ENCODE assay signal across 10 cellular contexts in genomic region chr17:74759941-74760340, GRCh38. TPM values are rescaled to one million over a fixed set of nuclear protein-coding genes. Genes with fewer than 3 reads are reported as not detected.
A peak's percentile ranks its signal among the peaks of the same experiment; 100 is the strongest.
DNase-seq lines count a peak whose midpoint lies in the region; ATAC-seq, FAIRE-seq and TF ChIP-seq lines count a peak whose summit lies in the region.
"Had no signal": no experiment of that assay in that cellular context is flagged by ENCODE, and none has a peak within 500 bp of the region (broad histone marks: within the 10 kb centered on the region; RNA-seq: fewer than 3 reads in every experiment).

No MANE protein-coding gene starts in this region.

- no peak for TF ChIP-seq POLR2A in tibial nerve (IDR thresholded peaks at IDR 0.05)

- H2AFZ ChIP-seq in keratinocyte (ENCODE audit: control insufficient read depth, low read length): no peak overlapping the region

- 46 to 60% methylated on average over 10 of the region's 10 CpGs for WGBS in tibial nerve, 2 donors

- H3K4me1 ChIP-seq in keratinocyte (ENCODE audit: control insufficient read depth, extremely low read depth, insufficient read depth, low read length) (peaks cover 41% of the 10 kb centered on the region), tibial nerve (peaks cover 5 to 97% (median 79%) of the 10 kb centered on the region in 4 donors)

- H3K9me1 ChIP-seq in keratinocyte (ENCODE audit: control insufficient read depth, extremely low read depth, insufficient read depth, low read length): peaks cover 7% of the 10 kb centered on the region

- dilution Hi-C loops in keratinocyte (cut with MboI; ENCODE audit: extremely low pct_ligation_motif_present, low sequenced_read_pairs): no loop called here

- H3K9me3 ChIP-seq in keratinocyte (ENCODE audit: control insufficient read depth, low read depth, low read length) (no peaks in the 10 kb centered on the region), tibial nerve (no peaks in the 10 kb centered on the region)

- H3K4me1 Mint-ChIP-seq in activated naive CD4-positive, alpha-beta T cell treated with anti-CD3 and anti-CD28 coated beads, Interleukin-2, amount 50 U/mL, for 24 hours: peaks cover 69% of the 10 kb centered on the region
- H3K4me1 Mint-ChIP-seq in activated CD8-positive, alpha-beta T cell treated with anti-CD3 and anti-CD28 coated beads, Interleukin-2, amount 10 ng/mL, durations not matched to agents 7 days and 5 days (ENCODE audit: low read depth): peaks cover 64% of the 10 kb centered on the region

- no peak for TF ChIP-seq CTCF in keratinocyte (optimal IDR thresholded peaks at IDR 0.05 in 1 of 3, IDR thresholded peaks at IDR 0.05 in 1 of 3, conservative IDR thresholded peaks at IDR 0.05 in 1 of 3; ENCODE audit: extremely low read depth in 1 of 3, insufficient read depth in 2 of 3, low read length in 3 of 3)
- TF ChIP-seq CTCF in tibial nerve (IDR thresholded peaks at IDR 0.05): no peak

- peak overlapping the region; percentile 30 for H3K4me3 Mint-ChIP-seq in activated naive CD4-positive, alpha-beta T cell treated with anti-CD3 and anti-CD28 coated beads, Interleukin-2, amount 50 U/mL, for 24 hours
- peak overlapping the region; percentile 69 for H3K4me3 Mint-ChIP-seq in activated CD8-positive, alpha-beta T cell treated with anti-CD3 and anti-CD28 coated beads, Interleukin-2, amount 10 ng/mL, durations not matched to agents 7 days and 5 days

- H4K20me1 ChIP-seq in keratinocyte (ENCODE audit: control insufficient read depth, extremely low read depth, insufficient read depth, low read length): no peaks in the 10 kb centered on the region

- H3K9me3 Mint-ChIP-seq in activated naive CD4-positive, alpha-beta T cell treated with anti-CD3 and anti-CD28 coated beads, Interleukin-2, amount 50 U/mL, for 24 hours: no peaks in the 10 kb centered on the region
- no peaks in the 10 kb centered on the region for H3K9me3 Mint-ChIP-seq in activated CD8-positive, alpha-beta T cell treated with anti-CD3 and anti-CD28 coated beads, Interleukin-2, amount 10 ng/mL, durations not matched to agents 7 days and 5 days (ENCODE audit: insufficient read depth)

- CTCF ChIA-PET in activated CD8-positive, alpha-beta T cell treated with anti-CD3 and anti-CD28 coated beads, Interleukin-2, amount 10 ng/mL, durations not matched to agents 7 days and 5 days (lab: Charles Lee): interaction anchor here (1.1 to 6.8 kb wide), 13 partner anchors 10 to 392 kb away, joined by 3 to 79 read pairs (median 22); partner anchors contain the start of genes GPR142 and RAB37

- FAIRE-seq in keratinocyte (lab: Jason Lieb, UNC): no peak
- FAIRE-seq: endometrium had no signal

- peak overlapping the region; percentile 78 for H3K4me2 ChIP-seq in keratinocyte (ENCODE audit: control insufficient read depth, extremely low read depth, insufficient read depth, low read depth, low read length)

- peak overlapping the region; percentile 67 for H3K9ac ChIP-seq in keratinocyte (ENCODE audit: control insufficient read depth, extremely low read depth, insufficient read depth, low read length)

- peaks cover 3 to 6% of the 10 kb centered on the region in 2 experiments for H3K36me3 ChIP-seq in keratinocyte (ENCODE audit: control insufficient read depth in 2 of 2, extremely low read depth in 1 of 2, insufficient read depth in 2 of 2, low read length in 2 of 2)
- no peaks in the 10 kb centered on the region for H3K36me3 ChIP-seq in tibial nerve

- H3K36me3 Mint-ChIP-seq in activated naive CD4-positive, alpha-beta T cell treated with anti-CD3 and anti-CD28 coated beads, Interleukin-2, amount 50 U/mL, for 24 hours: no peaks in the 10 kb centered on the region
- peaks cover 33% of the 10 kb centered on the region for H3K36me3 Mint-ChIP-seq in activated CD8-positive, alpha-beta T cell treated with anti-CD3 and anti-CD28 coated beads, Interleukin-2, amount 10 ng/mL, durations not matched to agents 7 days and 5 days (ENCODE audit: low read depth)

- ATAC-seq in activated CD8-positive, alpha-beta T cell treated with anti-CD3 and anti-CD28 coated beads, Interleukin-2, amount 10 ng/mL, durations not matched to agents 7 days and 5 days: no peak
- ATAC-seq in HG02981 (IDR thresholded peaks at IDR 0.05; ENCODE audit: unreplicated experiment) (no peak), HG02571 (IDR thresholded peaks at IDR 0.05; ENCODE audit: unreplicated experiment) (no peak)

- H3K27ac Mint-ChIP-seq in activated naive CD4-positive, alpha-beta T cell treated with anti-CD3 and anti-CD28 coated beads, Interleukin-2, amount 50 U/mL, for 24 hours: peak overlapping the region; percentile 88
- H3K27ac Mint-ChIP-seq in activated CD8-positive, alpha-beta T cell treated with anti-CD3 and anti-CD28 coated beads, Interleukin-2, amount 10 ng/mL, durations not matched to agents 7 days and 5 days: peak overlapping the region; percentile 91

- no peak for TF ChIP-seq EP300 in tibial nerve (IDR thresholded peaks at IDR 0.05)

- H3K27me3 Mint-ChIP-seq in activated naive CD4-positive, alpha-beta T cell treated with anti-CD3 and anti-CD28 coated beads, Interleukin-2, amount 50 U/mL, for 24 hours: no peaks in the 10 kb centered on the region
- H3K27me3 Mint-ChIP-seq in activated CD8-positive, alpha-beta T cell treated with anti-CD3 and anti-CD28 coated beads, Interleukin-2, amount 10 ng/mL, durations not matched to agents 7 days and 5 days (ENCODE audit: low read depth): no peaks in the 10 kb centered on the region

- H3K4me3 ChIP-seq in keratinocyte (ENCODE audit: control insufficient read depth in 2 of 3, extremely low read depth in 1 of 3, insufficient read depth in 2 of 3, low read depth in 1 of 3, low read length in 3 of 3) (peak overlapping the region in 2 of 3 experiments; percentile 23 to 41), tibial nerve (no peak overlapping the region)

- H3K27me3 ChIP-seq in keratinocyte (ENCODE audit: control insufficient read depth, extremely low read depth, insufficient read depth, low read length): no peaks in the 10 kb centered on the region
- no peaks in the 10 kb centered on the region for H3K27me3 ChIP-seq in tibial nerve

- peaks cover 40% of the 10 kb centered on the region for H3K79me2 ChIP-seq in keratinocyte (ENCODE audit: control insufficient read depth, insufficient read depth, low read length)

- no peak for DNase-seq in activated naive CD4-positive, alpha-beta T cell treated with anti-CD3 and anti-CD28 coated beads, Interleukin-2, amount 50 U/mL, for 16 hours
- DNase-seq in activated CD8-positive, alpha-beta T cell treated with anti-CD3 and anti-CD28 coated beads, Interleukin-2, amount 10 ng/mL, durations not matched to agents 7 days and 5 days: no peak
- DNase-seq in keratinocyte (ENCODE audit: low read depth, low spot score) (no peak), tibial nerve (ENCODE audit: low spot score in 2 of 2) (no peak), NCI-H1417 treated with DMSO at 0.1 percent for 48 hours (lab: John Stamatoyannopoulos, UW) (no peak)

- H3K27ac ChIP-seq in keratinocyte (ENCODE audit: control insufficient read depth, insufficient read depth, low read length) (peak overlapping the region; percentile 83), tibial nerve (peak overlapping the region; percentile 8 to 91 (median 82))

- POLR2A ChIA-PET in activated CD8-positive, alpha-beta T cell treated with anti-CD3 and anti-CD28 coated beads, Interleukin-2, amount 10 ng/mL, durations not matched to agents 7 days and 5 days (lab: Charles Lee): interaction anchor here (0.9 to 3.8 kb wide), 6 partner anchors 10 to 21 kb away, joined by 3 to 26 read pairs (median 5); partner anchors contain the start of gene NAT9

RNA-seq across cellular contexts. Expression of gene NHERF1, which starts 11.5 kb away (rescaled TPM):
- total RNA-seq in activated CD8-positive, alpha-beta T cell treated with anti-CD3 and anti-CD28 coated beads, Interleukin-2, amount 10 ng/mL, durations not matched to agents 7 days and 5 days: 100 to 1,000 TPM; 286 to 296 TPM
- 30.6 to 48.8 TPM (median 45.6 TPM) in 3 replicates for polyA plus RNA-seq in keratinocyte
- polyA plus RNA-seq in keratinocyte (2011; ENCODE audit: low read depth): 11.9 TPM
- polyA plus RNA-seq in keratinocyte (2011; cell fraction: cytosol; rRNA removed): 36.4 and 42.2 TPM in 2 replicates
- 33.6 and 37.3 TPM in 2 replicates for polyA plus RNA-seq in keratinocyte (2011; cell fraction: nucleus; rRNA removed)
- 28.0 and 41.5 TPM in 2 replicates for polyA plus RNA-seq in keratinocyte (2012; ENCODE audit: low replicate concordance)
- polyA minus RNA-seq in keratinocyte: 37.5 to 59.3 TPM (median 43.8 TPM) in 3 replicates
- polyA minus RNA-seq in keratinocyte (2011; cell fraction: cytosol; rRNA and poly(A)+ RNA removed): 28.4 TPM
- polyA minus RNA-seq in keratinocyte (2011; cell fraction: nucleus; rRNA and poly(A)+ RNA removed): 11.5 and 12.3 TPM in 2 replicates
- 10 to 100 TPM; 42.2 to 55.2 (median 53.0) TPM for total RNA-seq in tibial nerve

RNA-seq across cellular contexts. Expression of gene NAT9, which starts 16.2 kb away (rescaled TPM):
- total RNA-seq in activated CD8-positive, alpha-beta T cell treated with anti-CD3 and anti-CD28 coated beads, Interleukin-2, amount 10 ng/mL, durations not matched to agents 7 days and 5 days: 10 to 100 TPM; 28.3 to 30.7 TPM
- polyA plus RNA-seq in keratinocyte: 34.6 to 49.8 TPM (median 36.9 TPM) in 3 replicates
- 31.2 TPM for polyA plus RNA-seq in keratinocyte (2011; ENCODE audit: low read depth)
- polyA plus RNA-seq in keratinocyte (2011; cell fraction: cytosol; rRNA removed): 15.9 and 21.8 TPM in 2 replicates
- 135 and 136 TPM in 2 replicates for polyA plus RNA-seq in keratinocyte (2011; cell fraction: nucleus; rRNA removed)
- 39.2 and 43.4 TPM in 2 replicates for polyA plus RNA-seq in keratinocyte (2012; ENCODE audit: low replicate concordance)
- polyA minus RNA-seq in keratinocyte: 24.3 to 33.1 TPM (median 26.9 TPM) in 3 replicates
- polyA minus RNA-seq in keratinocyte (2011; cell fraction: cytosol; rRNA and poly(A)+ RNA removed): 15.2 TPM
- 26.9 and 35.3 TPM in 2 replicates for polyA minus RNA-seq in keratinocyte (2011; cell fraction: nucleus; rRNA and poly(A)+ RNA removed)
- 10 to 100 TPM; 27.5 to 78.6 (median 43.2) TPM for total RNA-seq in tibial nerve

RNA-seq across cellular contexts. Expression of gene RAB37, which starts 22.9 kb away (rescaled TPM):
- total RNA-seq in activated CD8-positive, alpha-beta T cell treated with anti-CD3 and anti-CD28 coated beads, Interleukin-2, amount 10 ng/mL, durations not matched to agents 7 days and 5 days: 10 to 100 TPM; 19.1 to 19.6 TPM
- 0.03 to 0.09 TPM (median 0.05 TPM) in 3 replicates for polyA plus RNA-seq in keratinocyte
- polyA plus RNA-seq in keratinocyte (2011; ENCODE audit: low read depth): not detected
- polyA plus RNA-seq in keratinocyte (2011; cell fraction: cytosol; rRNA removed): 0.03 and 0.07 TPM in 2 replicates
- polyA plus RNA-seq in keratinocyte (2011; cell fraction: nucleus; rRNA removed): 0.09 and 0.17 TPM in 2 replicates
- polyA plus RNA-seq in keratinocyte (2012; ENCODE audit: low replicate concordance): 0.08 TPM in 1 of 2 replicates, not detected in the other
- polyA minus RNA-seq in keratinocyte: not detected in 3 replicates
- polyA minus RNA-seq in keratinocyte (2011; cell fraction: cytosol; rRNA and poly(A)+ RNA removed): not detected
- polyA minus RNA-seq in keratinocyte (2011; cell fraction: nucleus; rRNA and poly(A)+ RNA removed): not detected in 2 replicates
- 1 to 10 TPM in 3 of 4 donors, under 1 TPM in 1; 0.87 to 4.4 (median 2.3) TPM for total RNA-seq in tibial nerve
- total RNA-seq: M059J had no signal

RNA-seq across cellular contexts. Expression of gene CD300LF, which starts 47.2 kb away (rescaled TPM):
- not detected for total RNA-seq in activated CD8-positive, alpha-beta T cell treated with anti-CD3 and anti-CD28 coated beads, Interleukin-2, amount 10 ng/mL, durations not matched to agents 7 days and 5 days
- polyA plus RNA-seq in keratinocyte: not detected in 3 replicates
- not detected for polyA plus RNA-seq in keratinocyte (2011; ENCODE audit: low read depth)
- not detected in 2 replicates for polyA plus RNA-seq in keratinocyte (2011; cell fraction: cytosol; rRNA removed)
- not detected in 2 replicates for polyA plus RNA-seq in keratinocyte (2011; cell fraction: nucleus; rRNA removed)
- not detected in 2 replicates for polyA plus RNA-seq in keratinocyte (2012; ENCODE audit: low replicate concordance)
- not detected in 3 replicates for polyA minus RNA-seq in keratinocyte
- polyA minus RNA-seq in keratinocyte (2011; cell fraction: cytosol; rRNA and poly(A)+ RNA removed): not detected
- polyA minus RNA-seq in keratinocyte (2011; cell fraction: nucleus; rRNA and poly(A)+ RNA removed): not detected in 2 replicates
- total RNA-seq in tibial nerve: 1 to 10 TPM in 1 of 4 donors, not detected in 3; 2.1 TPM
- total RNA-seq: M059J had no signal

Comparison
In these comparisons a context has a peak if more than half of its experiments do, and no peak if none do; other contexts are left out.
1. H3K4me3 ChIP-seq: peak in keratinocyte (2 of 3); none in tibial nerve (0 of 4).
2. RNA of gene NHERF1, which starts 11.5 kb away (total RNA-seq): 286 to 296 TPM in activated CD8-positive, alpha-beta T cell treated with anti-CD3 and anti-CD28 coated beads, Interleukin-2, amount 10 ng/mL, durations not matched to agents 7 days and 5 days; 42.2 to 55.2 TPM in tibial nerve; every median in the first group is over 4 times any median in the second.